26 cellular contexts compared by ENCODE assay signal in genomic region chr5:117072439-117072838, GRCh38.
DNase-seq lines count a peak whose midpoint lies in the region; ATAC-seq and TF ChIP-seq lines count a peak whose summit lies in the region.
"Had no signal": no experiment of that assay in that cellular context is flagged by ENCODE, and none has a peak within 500 bp of the region (broad histone marks: within the 10 kb centered on the region; RNA-seq: fewer than 3 reads in every experiment).

No MANE protein-coding gene starts in this region.

- TF ChIP-seq CTCF in GM12865 (IDR thresholded peaks at IDR 0.05; ENCODE audit: insufficient read depth, low read depth, low read length, missing control alignments) (no peak), endodermal cell (conservative IDR thresholded peaks at IDR 0.05) (no peak), neural progenitor cell (IDR thresholded peaks at IDR 0.05) (no peak), GM13976 (IDR thresholded peaks at IDR 0.05; ENCODE audit: borderline replicate concordance, control extremely low read depth, extremely low read depth, insufficient read depth, missing control alignments) (no peak)

- H3K4me2 ChIP-seq in neural progenitor cell = peak overlapping the region; percentile 35
- H3K4me2 ChIP-seq: BLaER1 had no signal

- H2AFZ ChIP-seq in neural progenitor cell (replicated peaks) = no peak overlapping the region

- no peak for ATAC-seq in activated T-cell treated with anti-CD3 and anti-CD28 coated beads, Interleukin-2, amount 50 U/mL, for 72 hours (replicated peaks in 1 of 2)
- ATAC-seq in HG03378 (IDR thresholded peaks at IDR 0.05; ENCODE audit: unreplicated experiment) = no peak
- ATAC-seq: K562, PC-3, Right ventricle myocardium inferior had no signal

- H3K27me3 ChIP-seq in HUES6 (ENCODE audit: control insufficient read depth, insufficient read depth, low read length) (no peaks in the 10 kb centered on the region), endodermal cell (ENCODE audit: control insufficient read depth, insufficient read depth, low read length, poor library complexity, severe bottlenecking) (no peaks in the 10 kb centered on the region), neural progenitor cell (no peaks in the 10 kb centered on the region)
- H3K27me3 ChIP-seq: BLaER1, SJSA1 had no signal

- H3K36me3 Mint-ChIP-seq in endodermal cell (ENCODE audit: low read depth) (no peaks in the 10 kb centered on the region), neural progenitor cell (no peaks in the 10 kb centered on the region)
- H3K36me3 Mint-ChIP-seq in activated T-cell treated with anti-CD3 and anti-CD28 coated beads, Interleukin-2, amount 50 U/mL, for 72 hours (ENCODE audit: insufficient read depth in 2 of 2) = peaks cover 0 to 2% of the 10 kb centered on the region in 2 donors
- H3K36me3 Mint-ChIP-seq: CD4-positive, CD25-positive, alpha-beta regulatory T cell had no signal

- H3K4me1 ChIP-seq in HUES6 (ENCODE audit: control insufficient read depth, insufficient read depth, low read length) (peaks cover 19% of the 10 kb centered on the region), endodermal cell (ENCODE audit: control insufficient read depth, insufficient read depth, low read length) (peaks cover 2% of the 10 kb centered on the region), neural progenitor cell (peaks cover 12% of the 10 kb centered on the region)
- H3K4me1 ChIP-seq: BLaER1, SJSA1 had no signal

- no peak overlapping the region for H3K4me3 Mint-ChIP-seq in endodermal cell
- H3K4me3 Mint-ChIP-seq in neural progenitor cell = no peak overlapping the region
- no peak overlapping the region for H3K4me3 Mint-ChIP-seq in activated T-cell treated with anti-CD3 and anti-CD28 coated beads, Interleukin-2, amount 50 U/mL, for 72 hours
- H3K4me3 Mint-ChIP-seq: CD4-positive, CD25-positive, alpha-beta regulatory T cell had no signal

- H3K79me2 ChIP-seq in neural progenitor cell (ENCODE audit: low read depth) = no peaks in the 10 kb centered on the region

- H3K4me1 Mint-ChIP-seq in endodermal cell = peaks cover 19% of the 10 kb centered on the region
- no peaks in the 10 kb centered on the region for H3K4me1 Mint-ChIP-seq in neural progenitor cell
- no peaks in the 10 kb centered on the region for H3K4me1 Mint-ChIP-seq in activated T-cell treated with anti-CD3 and anti-CD28 coated beads, Interleukin-2, amount 50 U/mL, for 72 hours (ENCODE audit: low read depth)
- H3K4me1 Mint-ChIP-seq: CD4-positive, CD25-positive, alpha-beta regulatory T cell had no signal

- H3K27ac Mint-ChIP-seq in endodermal cell (peak overlapping the region; percentile 70), neural progenitor cell (no peak overlapping the region)
- no peak overlapping the region for H3K27ac Mint-ChIP-seq in activated T-cell treated with anti-CD3 and anti-CD28 coated beads, Interleukin-2, amount 50 U/mL, for 72 hours
- H3K27ac Mint-ChIP-seq: CD4-positive, CD25-positive, alpha-beta regulatory T cell had no signal

- no peaks in the 10 kb centered on the region for H3K36me3 ChIP-seq in HUES6 (ENCODE audit: control insufficient read depth, insufficient read depth, low read length)
- no peaks in the 10 kb centered on the region for H3K36me3 ChIP-seq in endodermal cell (ENCODE audit: control insufficient read depth, insufficient read depth, low read length)
- peaks cover 6% of the 10 kb centered on the region for H3K36me3 ChIP-seq in neural progenitor cell
- H3K36me3 ChIP-seq: BLaER1, SJSA1 had no signal

- H3K4me3 ChIP-seq in GM12865 (ENCODE audit: low read depth, low read length) (no peak overlapping the region), HUES6 (ENCODE audit: low read depth, low read length) (no peak overlapping the region), endodermal cell (ENCODE audit: low read length) (no peak overlapping the region), neural progenitor cell (no peak overlapping the region)
- H3K4me3 ChIP-seq: BLaER1, K562, SJSA1 had no signal

- H3K9me3 ChIP-seq in HUES6 (ENCODE audit: control insufficient read depth, insufficient read depth, low read depth, low read length) = no peaks in the 10 kb centered on the region
- peaks cover 9% of the 10 kb centered on the region for H3K9me3 ChIP-seq in endodermal cell (ENCODE audit: control insufficient read depth, low read length)
- H3K9me3 ChIP-seq in neural progenitor cell (ENCODE audit: low read depth) = no peaks in the 10 kb centered on the region
- H3K9me3 ChIP-seq: SJSA1 had no signal

- H3K27ac ChIP-seq in HUES6 (ENCODE audit: low read depth, low read length) (peak overlapping the region; percentile 2; the same call in 1 of the 2 replicates), endodermal cell (ENCODE audit: low read depth, low read length) (no peak overlapping the region), neural progenitor cell (peak overlapping the region; percentile 68)
- H3K27ac ChIP-seq: BLaER1, HL-60, SJSA1 had no signal

- DNase-seq in GM12865 (ENCODE audit: low read depth) (peak; percentile 12), endodermal cell (peak; percentile 78), neural progenitor cell (ENCODE audit: low spot score) (peak; percentile 60), GM13976 (ENCODE audit: low spot score) (no peak)
- DNase-seq in activated T-cell treated with anti-CD3 and anti-CD28 coated beads, Interleukin-2, amount 50 U/mL, for 72 hours = no peak
- DNase-seq: CD4-positive, CD25-positive, alpha-beta regulatory T cell; DMS153; GOT3; Kasumi-1; NCI-H1092 treated with DMSO at 0.1 percent for 48 hours; NCI-H1436; NCI-H187; NCI-H2081 treated with DMSO at 0.1 percent for 48 hours; NCI-H2171; NCI-H226; NCI-H510A; NCI-H774; NK-92 treated with Interleukin-12 subunit alpha and Interleukin-12 subunit beta, amount 100 ng/mL, for 24 hours; PC-3 had no signal

- 43% methylated on average over 2 of the region's 2 CpGs; no CpG with 5 or more reads in 1 of the 2 experiments for WGBS in endodermal cell (ENCODE audit: insufficient coverage in 1 of 2, insufficient read length in 1 of 2), 2 experiments

- no peaks in the 10 kb centered on the region for H4K20me1 ChIP-seq in neural progenitor cell (ENCODE audit: low read depth)
- H4K20me1 ChIP-seq: BLaER1 had no signal

- no peak overlapping the region for H3K9ac ChIP-seq in HUES6 (ENCODE audit: low read length)
- H3K9ac ChIP-seq in endodermal cell (ENCODE audit: extremely low read depth, low read length, poor library complexity, severe bottlenecking) = no peak overlapping the region
- no peak overlapping the region for H3K9ac ChIP-seq in neural progenitor cell
- H3K9ac ChIP-seq: BLaER1 had no signal

- in situ Hi-C loops in GM13976 (cut with MboI; ENCODE audit: low sequenced_read_pairs, unreplicated experiment) = no loop called here

- no peaks in the 10 kb centered on the region for H3K27me3 Mint-ChIP-seq in endodermal cell (ENCODE audit: insufficient read depth)
- no peaks in the 10 kb centered on the region for H3K27me3 Mint-ChIP-seq in neural progenitor cell (ENCODE audit: insufficient read depth, low read depth)
- H3K27me3 Mint-ChIP-seq in activated T-cell treated with anti-CD3 and anti-CD28 coated beads, Interleukin-2, amount 50 U/mL, for 72 hours (ENCODE audit: low read depth) = no peaks in the 10 kb centered on the region
- H3K27me3 Mint-ChIP-seq: CD4-positive, CD25-positive, alpha-beta regulatory T cell had no signal

- peaks cover 17% of the 10 kb centered on the region for H3F3A ChIP-seq in neural progenitor cell (ENCODE audit: low read depth)

- H3K9me3 Mint-ChIP-seq in endodermal cell (no peaks in the 10 kb centered on the region), neural progenitor cell (peaks cover 19% of the 10 kb centered on the region)
- peaks cover 0 to 6% of the 10 kb centered on the region in 2 donors for H3K9me3 Mint-ChIP-seq in activated T-cell treated with anti-CD3 and anti-CD28 coated beads, Interleukin-2, amount 50 U/mL, for 72 hours

Comparison
In these comparisons a context has a peak if more than half of its experiments do, and no peak if none do; other contexts are left out.
1. DNase-seq: peak in GM12865 (single experiment), endodermal cell (single experiment) and neural progenitor cell (single experiment); none in GM13976 (single experiment) and activated T-cell treated with anti-CD3 and anti-CD28 coated beads, Interleukin-2, amount 50 U/mL, for 72 hours (0 of 2).